ENCODE assay signal across 8 cellular contexts in genomic region chr2:87519158-87520011, GRCh38.
DNase-seq lines count a peak whose midpoint lies in the region; ATAC-seq, FAIRE-seq and TF ChIP-seq lines count a peak whose summit lies in the region.
"Not testable (repeated sequence)": the region's sequence is repeated elsewhere in the genome, so short reads cannot be mapped to it uniquely, and the experiment has no call there.

No MANE protein-coding gene starts in this region.

- TF ChIP-seq CTCF in CD14-positive monocyte (IDR thresholded peaks at IDR 0.05); Peyer's patch (IDR thresholded peaks at IDR 0.05); GM12878 (IDR thresholded peaks at IDR 0.05 in 2 of 3, conservative IDR thresholded peaks at IDR 0.05 in 1 of 3; ENCODE audit: control insufficient read depth in 2 of 3, extremely low read depth in 1 of 3, insufficient read depth in 1 of 3, low read depth in 3 of 3, low read length in 3 of 3): not testable (repeated sequence)

- peak; percentile 47 for ATAC-seq in GM18907 (IDR thresholded peaks at IDR 0.05; ENCODE audit: unreplicated experiment)
- ATAC-seq in HG02642 (IDR thresholded peaks at IDR 0.05; ENCODE audit: poor library complexity, unreplicated experiment): peak; percentile 46
- peak; percentile 67 for ATAC-seq in HG03354 (IDR thresholded peaks at IDR 0.05; ENCODE audit: poor library complexity, severe bottlenecking, unreplicated experiment)
- ATAC-seq in GM12878: peak; percentile 62
- ATAC-seq in right cardiac atrium: peak; percentile 32 to 34
- ATAC-seq in naive thymus-derived CD4-positive, alpha-beta T cell: peak; percentile 47

- H3K4me3 ChIP-seq in Peyer's patch; GM12878; right cardiac atrium (ENCODE audit: low read length); naive thymus-derived CD4-positive, alpha-beta T cell (ENCODE audit: low read length): not testable (repeated sequence)

- H3K9ac ChIP-seq in GM12878 (ENCODE audit: control insufficient read depth, insufficient read depth, low read length): not testable (repeated sequence)

- not testable (repeated sequence) for H3K36me3 ChIP-seq in Peyer's patch; GM12878 (ENCODE audit: control insufficient read depth in 2 of 2, insufficient read depth in 2 of 2, low read length in 1 of 2); naive thymus-derived CD4-positive, alpha-beta T cell (ENCODE audit: control insufficient read depth in 2 of 3, insufficient read depth in 3 of 3, low read length in 3 of 3)

- TF ChIP-seq EP300 in GM12878 (IDR thresholded peaks at IDR 0.05; ENCODE audit: borderline replicate concordance in 1 of 2, control insufficient read depth in 1 of 2, low read depth in 2 of 2, low read length in 2 of 2): not testable (repeated sequence)

- H4K20me1 ChIP-seq in GM12878 (ENCODE audit: control insufficient read depth, insufficient read depth): not testable (repeated sequence)

- H3K27ac Mint-ChIP-seq in CD14-positive monocyte: peak overlapping the region; percentile 56 to 87 (median 80)
- H3K27ac Mint-ChIP-seq in naive thymus-derived CD4-positive, alpha-beta T cell: peak overlapping the region in 4 of 9 donors; percentile 19 to 61 (median 43)

- H3K4me1 Mint-ChIP-seq in CD14-positive monocyte: peaks cover 27% of the 10 kb centered on the region
- peaks cover 6 to 46% (median 37%) of the 10 kb centered on the region in 7 donors for H3K4me1 Mint-ChIP-seq in naive thymus-derived CD4-positive, alpha-beta T cell

- POLR2A ChIA-PET in GM12878 (lab: Charles Lee); naive thymus-derived CD4-positive, alpha-beta T cell (lab: Charles Lee): not testable (repeated sequence)

- H3K4me2 ChIP-seq in GM12878 (ENCODE audit: control insufficient read depth, insufficient read depth): not testable (repeated sequence)

- not testable (repeated sequence) for TF ChIP-seq POLR2A in Peyer's patch (IDR thresholded peaks at IDR 0.05); GM12878 (IDR thresholded peaks at IDR 0.05; ENCODE audit: low read depth, low read length)

- H2AFZ ChIP-seq in GM12878 (ENCODE audit: control insufficient read depth, low read depth, low read length): not testable (repeated sequence)

- CTCF ChIA-PET in GM12878 (lab: Yijun Ruan, JAX); naive thymus-derived CD4-positive, alpha-beta T cell (lab: Charles Lee): not testable (repeated sequence)

- FAIRE-seq in GM12878 (lab: Jason Lieb, UNC): not testable (repeated sequence)

- not testable (repeated sequence) for TF ChIP-seq RAD21 in GM12878 (IDR thresholded peaks at IDR 0.05; ENCODE audit: insufficient read depth, low read depth, low read length)

- RAD21 ChIA-PET in GM12878 (lab: Charles Lee; ENCODE audit: unreplicated experiment): not testable (repeated sequence)

- H3K27ac ChIP-seq in Peyer's patch: peak overlapping the region in 3 of 4 donors; percentile 19 to 76 (median 59)
- H3K27ac ChIP-seq in GM12878 (ENCODE audit: control insufficient read depth, insufficient read depth); right cardiac atrium (ENCODE audit: low read length); naive thymus-derived CD4-positive, alpha-beta T cell (ENCODE audit: low read depth, low read length): not testable (repeated sequence)

- peak overlapping the region in 1 of 2 donors; percentile 15 for H3K4me3 Mint-ChIP-seq in CD14-positive monocyte
- not testable (repeated sequence) for H3K4me3 Mint-ChIP-seq in naive thymus-derived CD4-positive, alpha-beta T cell

- intact Hi-C loops in CD14-positive monocyte (cut with micrococcal nuclease); GM12878 (cut with micrococcal nuclease; ENCODE audit: unreplicated experiment); right cardiac atrium (cut with DNase I); naive thymus-derived CD4-positive, alpha-beta T cell (cut with micrococcal nuclease): not testable (repeated sequence)

- in situ Hi-C loops in GM12878 (cut with MboI): not testable (repeated sequence)

- peaks cover 3 to 14% of the 10 kb centered on the region in 2 donors for H3K36me3 Mint-ChIP-seq in CD14-positive monocyte
- H3K36me3 Mint-ChIP-seq in naive thymus-derived CD4-positive, alpha-beta T cell: peaks cover 0 to 26% (median 0%) of the 10 kb centered on the region in 5 donors

- H3K79me2 ChIP-seq in GM12878 (ENCODE audit: control insufficient read depth, insufficient read depth, low read length): not testable (repeated sequence)

- 40% methylated on average over 5 of the region's 8 CpGs for WGBS in GM12878 (ENCODE audit: insufficient coverage, insufficient replicate concordance, low lambda C conversion rate, missing lambda C conversion rate)
- WGBS in right cardiac atrium: 65% methylated on average over 5 of the region's 8 CpGs

- H3K27me3 ChIP-seq in Peyer's patch; GM12878 (replicated peaks in 1 of 2; ENCODE audit: control insufficient read depth in 2 of 2, insufficient read depth in 2 of 2, low read length in 1 of 2); right cardiac atrium (ENCODE audit: control insufficient read depth, insufficient read depth); naive thymus-derived CD4-positive, alpha-beta T cell (ENCODE audit: control insufficient read depth in 2 of 2, insufficient read depth in 2 of 2, low read length in 2 of 2): not testable (repeated sequence)

- not testable (repeated sequence) for BruUV-seq in GM12878 (replicated peaks; lab: Mats Ljungman, UMichigan)

- H3K27me3 Mint-ChIP-seq in CD14-positive monocyte (ENCODE audit: low read depth in 3 of 3); naive thymus-derived CD4-positive, alpha-beta T cell: not testable (repeated sequence)

- SMC1A ChIA-PET in GM12878 (lab: Charles Lee; ENCODE audit: uncharacterized antibody, unreplicated experiment): not testable (repeated sequence)

- not testable (repeated sequence) for DNase-seq in CD14-positive monocyte (ENCODE audit: low spot score); Peyer's patch; GM12878 (ENCODE audit: low read depth, low spot score); right cardiac atrium; naive thymus-derived CD4-positive, alpha-beta T cell

- not testable (repeated sequence) for H3K9me3 ChIP-seq in Peyer's patch; GM12878 (replicated peaks; ENCODE audit: control insufficient read depth, insufficient read depth, low read length); right cardiac atrium (ENCODE audit: control insufficient read depth, low read length); naive thymus-derived CD4-positive, alpha-beta T cell (ENCODE audit: control insufficient read depth in 2 of 3, low read length in 3 of 3)

- H3K4me1 ChIP-seq in Peyer's patch; GM12878 (ENCODE audit: control insufficient read depth, insufficient read depth, low read length); right cardiac atrium (ENCODE audit: control insufficient read depth, insufficient read depth, low read length): not testable (repeated sequence)
- peaks cover 10 to 15% of the 10 kb centered on the region in 2 donors for H3K4me1 ChIP-seq in naive thymus-derived CD4-positive, alpha-beta T cell (ENCODE audit: control insufficient read depth in 2 of 2, insufficient read depth in 2 of 2, low read length in 2 of 2)

- H3K9me3 Mint-ChIP-seq in CD14-positive monocyte; naive thymus-derived CD4-positive, alpha-beta T cell: not testable (repeated sequence)
